In genomic region chr13:32245555-32245954, GRCh38 we compare ENCODE assay signal across 34 cellular contexts.
"Had no signal": no experiment of that assay in that cellular context is flagged by ENCODE, and none has a peak within 500 bp of the region (broad histone marks: within the 10 kb centered on the region; RNA-seq: fewer than 3 reads in every experiment).

No MANE protein-coding gene starts in this region.

- H3K27ac ChIP-seq: KMS-11 had no signal

- H3K9me3 ChIP-seq: MG63 had no signal

- DNase-seq: Karpas-422, Kasumi-1, MG63, MM.1S, NCI-H1048, NCI-H1092, NCI-H1105, NCI-H1105 treated with DMSO at 0.1 percent for 48 hours, NCI-H1417, NCI-H1417 treated with DMSO at 0.1 percent for 48 hours, NCI-H1436, NCI-H1436 treated with DMSO at 0.1 percent for 48 hours, NCI-H146, NCI-H1694, NCI-H1694 treated with DMSO at 0.1 percent for 48 hours, NCI-H187, NCI-H187 treated with DMSO at 0.1 percent for 48 hours, NCI-H1930, NCI-H2029, NCI-H2029 treated with DMSO at 0.1 percent for 48 hours, NCI-H2081, NCI-H2081 treated with DMSO at 0.1 percent for 48 hours, NCI-H2107, NCI-H2171, NCI-H2171 treated with DMSO at 0.1 percent for 48 hours, NCI-H2227 treated with DMSO at 0.1 percent for 48 hours, NCI-H226, NCI-H345, NCI-H446, NCI-H446 treated with DMSO at 0.1 percent for 48 hours, NCI-H510A, NCI-H510A treated with DMSO at 0.1 percent for 48 hours, NCI-H524 had no signal

- H3K27me3 ChIP-seq: MG63 had no signal

- H3K4me3 ChIP-seq: MG63 had no signal

- H3K9ac ChIP-seq: KMS-11 had no signal

- H3K36me3 ChIP-seq: MG63 had no signal

- H3K4me2 ChIP-seq: KMS-11 had no signal
